In the genomic region with DNA sequence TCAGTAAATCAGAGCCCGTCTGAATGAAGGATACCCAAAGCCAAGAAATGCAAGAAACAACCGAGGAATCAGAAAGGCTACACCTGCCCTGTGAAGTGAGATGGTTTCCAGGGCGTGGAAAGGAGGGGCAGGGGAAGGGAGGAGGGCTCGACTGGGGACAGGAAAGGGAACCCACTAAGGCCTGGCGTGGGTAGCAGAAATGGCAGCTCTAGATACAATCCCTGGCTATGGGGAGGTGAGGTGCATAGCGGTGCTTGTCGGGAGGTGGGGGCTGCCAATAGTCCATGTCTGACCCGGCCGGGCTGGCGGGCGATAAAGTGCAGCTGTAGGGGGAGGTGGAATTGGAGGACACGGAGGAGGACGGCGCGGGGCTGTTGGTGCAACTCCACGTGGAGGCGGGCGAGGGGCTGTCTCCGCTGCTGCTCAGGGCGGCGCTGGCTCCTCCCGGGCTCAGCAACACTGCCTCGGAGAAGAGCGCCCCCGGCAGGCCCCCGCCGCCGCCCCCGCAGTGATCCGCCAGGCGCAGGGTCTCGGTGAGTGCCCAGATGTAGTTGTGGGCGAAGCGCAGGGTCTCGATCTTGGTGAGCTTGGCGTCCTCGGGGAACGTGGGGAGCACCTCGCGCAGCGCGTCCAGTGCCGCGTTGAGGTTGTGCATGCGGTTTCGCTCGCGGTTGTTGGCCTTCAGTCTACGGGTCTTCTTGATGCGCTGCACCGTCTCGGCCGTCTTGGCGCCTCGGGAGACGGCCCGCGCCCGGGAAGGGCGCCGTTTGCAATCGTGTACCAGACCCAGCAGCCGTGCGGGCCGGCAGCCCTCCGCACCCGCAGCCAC, we compare ENCODE assay signal across 8 cellular contexts. TPM values are rescaled to one million over a fixed set of nuclear protein-coding genes. Genes with fewer than 3 reads are reported as not detected.
DNase-seq lines count a peak whose midpoint lies in the region; ATAC-seq and TF ChIP-seq lines count a peak whose summit lies in the region.

No MANE protein-coding gene starts in this region.

- in situ Hi-C loops in gastrocnemius medialis (cut with MboI; ENCODE audit: low sequenced_read_pairs in 4 of 4): no loop called here

- DNase-seq in heart right ventricle: no peak
- DNase-seq in cardiac septum (ENCODE audit: low spot score): no peak
- peak; percentile 49 for DNase-seq in RPMI8226
- DNase-seq in fibroblast of mammary gland (ENCODE audit: low read depth): peak; percentile 13
- DNase-seq in gastrocnemius medialis: no peak
- no peak for DNase-seq in globus pallidus (ENCODE audit: low spot score)
- no peak for DNase-seq in cerebellar nuclear complex (lab: John Stamatoyannopoulos, UW)

- TF ChIP-seq CTCF in heart right ventricle (IDR thresholded peaks at IDR 0.05) (no peak), fibroblast of mammary gland (conservative IDR thresholded peaks at IDR 0.05; ENCODE audit: control insufficient read depth, insufficient read depth, low read depth, low read length) (no peak), gastrocnemius medialis (IDR thresholded peaks at IDR 0.05 in 4 of 5, conservative IDR thresholded peaks at IDR 0.05 in 1 of 5) (no peak)

- 1 to 2% methylated on average over 67 of the region's 67 CpGs for WGBS in heart right ventricle, 2 donors

- H3K27me3 ChIP-seq in heart right ventricle (peaks cover 60 to 100% (median 100%) of the 10 kb centered on the region in 7 donors), gastrocnemius medialis (peaks cover 93 to 96% (median 96%) of the 10 kb centered on the region in 3 donors)

- H3K4me3 ChIP-seq in heart right ventricle (peak overlapping the region; percentile 44 to 84 (median 58)), fibroblast of mammary gland (ENCODE audit: control insufficient read depth, low read depth, low read length) (peak overlapping the region; percentile 17), gastrocnemius medialis (peak overlapping the region; percentile 56 to 80 (median 64))

- no peak for TF ChIP-seq POLR2A in gastrocnemius medialis (IDR thresholded peaks at IDR 0.05)

- H3K9me3 ChIP-seq in heart right ventricle (no peaks in the 10 kb centered on the region), gastrocnemius medialis (no peaks in the 10 kb centered on the region)

- ATAC-seq in heart right ventricle (peak in 2 of 8 donors; percentile 9 to 13), HG02763 (IDR thresholded peaks at IDR 0.05; ENCODE audit: unreplicated experiment) (peak; percentile 10), gastrocnemius medialis (no peak)

- H3K27ac ChIP-seq in heart right ventricle (no peak overlapping the region), gastrocnemius medialis (no peak overlapping the region)

- intact Hi-C loops in heart right ventricle (cut with DNase I) (no loop called here), cardiac septum (cut with DNase I) (loop anchor here (5.0 kb wide), 1 partner anchor 167 kb away; no protein-coding TSS in a partner anchor), gastrocnemius medialis (cut with DNase I; ENCODE audit: low total_unique reads) (no loop called here)

- no peaks in the 10 kb centered on the region for H3K36me3 ChIP-seq in heart right ventricle
- H3K36me3 ChIP-seq in gastrocnemius medialis: no peaks in the 10 kb centered on the region

- H3K4me1 ChIP-seq in heart right ventricle (peaks cover 11 to 59% (median 44%) of the 10 kb centered on the region in 9 donors), gastrocnemius medialis (peaks cover 25 to 30% of the 10 kb centered on the region in 2 donors)

RNA-seq across cellular contexts. Expression of gene NEUROG2, which starts 1.3 kb away (rescaled TPM):
- total RNA-seq in heart right ventricle (not detected), cardiac septum (not detected), gastrocnemius medialis (not detected)
- not detected for polyA plus RNA-seq in heart right ventricle

Comparison
In these comparisons a context has a peak if more than half of its experiments do, and no peak if none do; other contexts are left out.
1. DNase-seq: peak in RPMI8226 (single experiment) and fibroblast of mammary gland (single experiment); none in heart right ventricle (0 of 2), cardiac septum (single experiment), gastrocnemius medialis (0 of 2), globus pallidus (single experiment) and cerebellar nuclear complex (0 of 2).
2. Peak in every context shown above with its lines, with median percentiles within 50 percentile points of each other: H3K4me3 ChIP-seq.